In the genomic region with DNA sequence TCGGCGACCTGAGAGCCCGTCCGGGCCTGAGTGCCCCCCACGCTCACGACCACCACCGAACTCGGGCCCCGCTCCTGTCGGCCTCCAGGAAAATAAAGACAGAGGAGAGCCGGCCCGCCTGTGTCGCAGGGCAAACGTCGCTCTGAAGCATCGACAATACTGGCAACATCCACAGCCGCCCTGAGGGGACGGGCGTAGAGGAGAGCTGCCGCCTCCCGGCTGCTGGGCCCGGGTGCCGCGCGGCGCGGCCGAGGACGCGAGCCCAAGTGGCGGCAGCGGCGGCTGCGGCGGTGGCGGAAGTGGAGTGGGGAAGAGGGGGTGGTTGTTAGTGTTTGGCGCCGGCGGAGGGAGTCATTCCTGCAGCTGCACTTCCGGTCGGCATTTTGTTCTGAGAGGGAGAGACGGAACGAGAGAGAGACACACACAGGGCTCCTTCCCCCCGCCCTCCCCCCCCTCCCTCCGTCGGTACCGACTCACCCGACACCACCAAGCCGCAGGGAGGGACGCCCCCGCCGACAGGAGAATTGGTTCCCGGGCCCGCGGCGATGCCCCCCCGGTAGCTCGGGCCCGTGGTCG, we compare ENCODE assay signal across 8 cellular contexts. TPM values are rescaled to one million over a fixed set of nuclear protein-coding genes. Genes with fewer than 3 reads are reported as not detected.
DNase-seq lines count a peak whose midpoint lies in the region; ATAC-seq and TF ChIP-seq lines count a peak whose summit lies in the region.

A gene with protein sequence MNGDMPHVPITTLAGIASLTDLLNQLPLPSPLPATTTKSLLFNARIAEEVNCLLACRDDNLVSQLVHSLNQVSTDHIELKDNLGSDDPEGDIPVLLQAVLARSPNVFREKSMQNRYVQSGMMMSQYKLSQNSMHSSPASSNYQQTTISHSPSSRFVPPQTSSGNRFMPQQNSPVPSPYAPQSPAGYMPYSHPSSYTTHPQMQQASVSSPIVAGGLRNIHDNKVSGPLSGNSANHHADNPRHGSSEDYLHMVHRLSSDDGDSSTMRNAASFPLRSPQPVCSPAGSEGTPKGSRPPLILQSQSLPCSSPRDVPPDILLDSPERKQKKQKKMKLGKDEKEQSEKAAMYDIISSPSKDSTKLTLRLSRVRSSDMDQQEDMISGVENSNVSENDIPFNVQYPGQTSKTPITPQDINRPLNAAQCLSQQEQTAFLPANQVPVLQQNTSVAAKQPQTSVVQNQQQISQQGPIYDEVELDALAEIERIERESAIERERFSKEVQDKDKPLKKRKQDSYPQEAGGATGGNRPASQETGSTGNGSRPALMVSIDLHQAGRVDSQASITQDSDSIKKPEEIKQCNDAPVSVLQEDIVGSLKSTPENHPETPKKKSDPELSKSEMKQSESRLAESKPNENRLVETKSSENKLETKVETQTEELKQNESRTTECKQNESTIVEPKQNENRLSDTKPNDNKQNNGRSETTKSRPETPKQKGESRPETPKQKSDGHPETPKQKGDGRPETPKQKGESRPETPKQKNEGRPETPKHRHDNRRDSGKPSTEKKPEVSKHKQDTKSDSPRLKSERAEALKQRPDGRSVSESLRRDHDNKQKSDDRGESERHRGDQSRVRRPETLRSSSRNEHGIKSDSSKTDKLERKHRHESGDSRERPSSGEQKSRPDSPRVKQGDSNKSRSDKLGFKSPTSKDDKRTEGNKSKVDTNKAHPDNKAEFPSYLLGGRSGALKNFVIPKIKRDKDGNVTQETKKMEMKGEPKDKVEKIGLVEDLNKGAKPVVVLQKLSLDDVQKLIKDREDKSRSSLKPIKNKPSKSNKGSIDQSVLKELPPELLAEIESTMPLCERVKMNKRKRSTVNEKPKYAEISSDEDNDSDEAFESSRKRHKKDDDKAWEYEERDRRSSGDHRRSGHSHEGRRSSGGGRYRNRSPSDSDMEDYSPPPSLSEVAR (N-terminal part only) (plus strand): TSS at position 381 of the 576 bp plus-strand sequence. CDS start 76,928 bp downstream, outside the sequence.

- no peaks in the 10 kb centered on the region for H3K27me3 Mint-ChIP-seq in natural killer cell (ENCODE audit: low read depth in 2 of 2)

- H3K36me3 Mint-ChIP-seq in natural killer cell = no peaks in the 10 kb centered on the region

- ATAC-seq in natural killer cell = peak; percentile 64 to 80 (median 73)

- intact Hi-C loops in natural killer cell (cut with micrococcal nuclease) = loop anchor here (2.0 to 5.0 kb wide), 5 partner anchors 51 to 726 kb away; a partner anchor contains a TSS

- H3K4me3 ChIP-seq in fibroblast of mammary gland (ENCODE audit: control insufficient read depth, low read depth, low read length) = peak within 1 kb of the TSS; percentile 85

- H3K27ac Mint-ChIP-seq in natural killer cell = peak within 1 kb of the TSS; percentile 92 to 98

- no peaks in the 10 kb centered on the region for H3K9me3 Mint-ChIP-seq in natural killer cell

- peaks cover 45 to 50% of the 10 kb centered on the region in 2 donors for H3K4me1 Mint-ChIP-seq in natural killer cell

- DNase-seq in Daoy (ENCODE audit: low read depth) (peak; percentile 95), GOT3 (lab: John Stamatoyannopoulos, UW) (peak; percentile 56), LHCN-M2 (ENCODE audit: low read depth) (peak; percentile 94), RPMI8226 (peak; percentile 90), fibroblast of mammary gland (ENCODE audit: low read depth) (peak; percentile 93), natural killer cell (peak; percentile 83)
- peak; percentile 81 for DNase-seq in activated T-helper 1 cell treated with anti-CD3 and anti-CD28 coated beads, Interleukin-2, amount 50 U/mL, for 16 hours (ENCODE audit: low read depth in 1 of 2, low spot score in 1 of 2)
- peak; percentile 92 for DNase-seq in stimulated activated naive CD4-positive, alpha-beta T cell treated with Interleukin-2 at 50 U/mL for 16 hours (lab: John Stamatoyannopoulos, UW)

- peak within 1 kb of the TSS; percentile 98 for H3K4me3 Mint-ChIP-seq in natural killer cell

- no peak for TF ChIP-seq CTCF in fibroblast of mammary gland (conservative IDR thresholded peaks at IDR 0.05; ENCODE audit: control insufficient read depth, insufficient read depth, low read depth, low read length)
- peak; percentile 9 for TF ChIP-seq CTCF in natural killer cell (IDR thresholded peaks at IDR 0.05)

RNA-seq across cellular contexts. Expression of the gene that starts here (rescaled TPM):
- 11.1 and 17.9 TPM in 2 replicates for total RNA-seq in Daoy (2014; rRNA removed; shearing (Covaris generic))
- total RNA-seq in LHCN-M2 (2014; rRNA removed) (14.7 and 15.3 TPM in 2 replicates), natural killer cell (100 to 1,000 TPM; 137 to 153 (median 145) TPM)
- polyA plus RNA-seq in LHCN-M2 (2012) = 5.1 TPM

Comparison
In these comparisons a context has a peak if more than half of its experiments do, and no peak if none do; other contexts are left out.
1. Peak in every context shown above with its lines: DNase-seq, ATAC-seq and H3K4me3 ChIP-seq.